ENCODE assay signal across 8 cellular contexts in genomic region chr9:42365244-42365951, GRCh38.
DNase-seq lines count a peak whose midpoint lies in the region; ATAC-seq and TF ChIP-seq lines count a peak whose summit lies in the region.
"Not testable (repeated sequence)": the region's sequence is repeated elsewhere in the genome, so short reads cannot be mapped to it uniquely, and the experiment has no call there.

No MANE protein-coding gene starts in this region.

- not testable (repeated sequence) for H3K4me1 ChIP-seq in RWPE2 (ENCODE audit: insufficient read depth, poor library complexity, severe bottlenecking)

- not testable (repeated sequence) for H3K36me3 Mint-ChIP-seq in memory B cell

- TF ChIP-seq CTCF in RWPE2 (IDR thresholded peaks at IDR 0.05; ENCODE audit: poor library complexity, severe bottlenecking): not testable (repeated sequence)

- H3K4me1 Mint-ChIP-seq in memory B cell: not testable (repeated sequence)

- not testable (repeated sequence) for DNase-seq in RWPE2 (ENCODE audit: low spot score); memory B cell (ENCODE audit: low spot score in 2 of 2)
- DNase-seq in fibroblast of gingiva (ENCODE audit: low read depth): peak; percentile 18
- peak; percentile 48 for DNase-seq in superior temporal gyrus (ENCODE audit: extremely low spot score)

- H3K4me3 Mint-ChIP-seq in memory B cell: not testable (repeated sequence)

- not testable (repeated sequence) for H3K27ac Mint-ChIP-seq in memory B cell

- H3K36me3 ChIP-seq in RWPE2 (ENCODE audit: low read depth): not testable (repeated sequence)

- not testable (repeated sequence) for H3K27me3 Mint-ChIP-seq in memory B cell

- not testable (repeated sequence) for H3K27ac ChIP-seq in RWPE2 (ENCODE audit: poor library complexity, severe bottlenecking)

- not testable (repeated sequence) for H3K9me3 ChIP-seq in RWPE2 (ENCODE audit: severe bottlenecking)

- not testable (repeated sequence) for H3K4me3 ChIP-seq in RWPE2 (ENCODE audit: severe bottlenecking)

- H3K27me3 ChIP-seq in RWPE2 (ENCODE audit: insufficient read depth, poor library complexity, severe bottlenecking): not testable (repeated sequence)

- ATAC-seq in GM18511 (IDR thresholded peaks at IDR 0.05; ENCODE audit: unreplicated experiment) (peak; percentile 92), GM21360 (IDR thresholded peaks at IDR 0.05; ENCODE audit: unreplicated experiment) (peak; percentile 86), HG02852 (IDR thresholded peaks at IDR 0.05; ENCODE audit: unreplicated experiment) (peak; percentile 94), HG03432 (IDR thresholded peaks at IDR 0.05; ENCODE audit: unreplicated experiment) (peak; percentile 97), RWPE2 (ENCODE audit: low read depth) (peak; percentile 55), memory B cell (ENCODE audit: low read depth) (peak; percentile 82)

- not testable (repeated sequence) for H3K9me3 Mint-ChIP-seq in memory B cell
